8 cellular contexts compared by ENCODE assay signal in genomic region chr1:116418091-116418830, GRCh38. TPM values are rescaled to one million over a fixed set of nuclear protein-coding genes. Genes with fewer than 3 reads are reported as not detected.
DNase-seq lines count a peak whose midpoint lies in the region; ATAC-seq, FAIRE-seq and TF ChIP-seq lines count a peak whose summit lies in the region.

No MANE protein-coding gene starts in this region.

- peak overlapping the region; percentile 82 for H3K27ac Mint-ChIP-seq in astrocyte (ENCODE audit: unreplicated experiment)

- peak overlapping the region; percentile 89 for H3K9ac ChIP-seq in astrocyte (ENCODE audit: low read length)

- peak; percentile 92 for TF ChIP-seq POLR2A in GM12891 (IDR thresholded peaks at IDR 0.05; ENCODE audit: low read depth, low read length)

- H3K27me3 Mint-ChIP-seq in astrocyte (ENCODE audit: low read depth, unreplicated experiment): no peaks in the 10 kb centered on the region

- peak overlapping the region; percentile 86 for H3K4me3 Mint-ChIP-seq in astrocyte (ENCODE audit: unreplicated experiment)

- ATAC-seq in HG02642 (IDR thresholded peaks at IDR 0.05; ENCODE audit: poor library complexity, unreplicated experiment): peak; percentile 93

- no peaks in the 10 kb centered on the region for H3K36me3 Mint-ChIP-seq in astrocyte (ENCODE audit: low read depth, unreplicated experiment)

- no peaks in the 10 kb centered on the region for H3K36me3 ChIP-seq in astrocyte (ENCODE audit: insufficient read depth, low read length)

- H3K9me3 ChIP-seq in astrocyte (ENCODE audit: insufficient read depth, low read depth, low read length): no peaks in the 10 kb centered on the region

- H2AFZ ChIP-seq in astrocyte (ENCODE audit: low read depth, low read length): peak overlapping the region; percentile 94

- peaks cover 24% of the 10 kb centered on the region for H3K4me1 Mint-ChIP-seq in astrocyte (ENCODE audit: low read depth, unreplicated experiment)

- H3K27ac ChIP-seq in astrocyte (ENCODE audit: low read depth, low read length): peak overlapping the region; percentile 39

- H3K27me3 ChIP-seq in astrocyte (ENCODE audit: insufficient read depth, low read length): no peaks in the 10 kb centered on the region

- H3K4me1 ChIP-seq in astrocyte (ENCODE audit: insufficient read depth, low read length): peaks cover 4% of the 10 kb centered on the region

- TF ChIP-seq CTCF in astrocyte (IDR thresholded peaks at IDR 0.05; ENCODE audit: insufficient read depth, low read depth, low read length) (no peak), retinal pigment epithelial cell (conservative IDR thresholded peaks at IDR 0.05; ENCODE audit: low read depth, low read length) (no peak)

- peak overlapping the region; percentile 92 for H3K4me2 ChIP-seq in astrocyte (ENCODE audit: low read length)

- DNase-seq in GM12891 (ENCODE audit: insufficient read length, low spot score): peak; percentile 71
- DNase-seq in NCI-H128 (lab: John Stamatoyannopoulos, UW; ENCODE audit: unreplicated experiment): peak; percentile 65
- DNase-seq in T-helper 2 cell: peak; percentile 68 to 96 (median 82)
- peak; percentile 73 for DNase-seq in astrocyte (ENCODE audit: low read depth)
- peak in 50 of 51 donors; percentile 21 to 84 (median 66) for DNase-seq in hypothalamus (lab: John Stamatoyannopoulos, UW)
- DNase-seq in retinal pigment epithelial cell (ENCODE audit: low read depth): peak; percentile 27
- DNase-seq in COLO829 (ENCODE audit: low spot score): no peak

- no peaks in the 10 kb centered on the region for H3K79me2 ChIP-seq in astrocyte (ENCODE audit: insufficient read depth, low read length)

- H4K20me1 ChIP-seq in astrocyte (ENCODE audit: insufficient read depth, low read length): no peaks in the 10 kb centered on the region

- FAIRE-seq in GM12891 (lab: Jason Lieb, UNC) (peak; percentile 94), astrocyte (lab: Jason Lieb, UNC) (no peak)

- H3K9me3 Mint-ChIP-seq in astrocyte (ENCODE audit: unreplicated experiment): no peaks in the 10 kb centered on the region

- peak overlapping the region; percentile 81 for H3K4me3 ChIP-seq in astrocyte (ENCODE audit: insufficient read depth, low read depth, low read length)
- peak overlapping the region; percentile 77 for H3K4me3 ChIP-seq in retinal pigment epithelial cell (ENCODE audit: low read length)

TF ChIP-seq in GM12891, 5 proteins besides CTCF, POLR2A, EP300 and RAD21:
- TF ChIP-seq POU2F2 (IDR thresholded peaks at IDR 0.05; ENCODE audit: low read depth, low read length) (peak; percentile 90), POLR2AphosphoS5 (IDR thresholded peaks at IDR 0.05; ENCODE audit: low read depth, low read length) (peak; percentile 93), PAX5 (IDR thresholded peaks at IDR 0.05; ENCODE audit: insufficient read depth, low read length, severe bottlenecking) (no peak), TAF1 (IDR thresholded peaks at IDR 0.05; ENCODE audit: low read depth, low read length) (peak; percentile 82), SPI1 (IDR thresholded peaks at IDR 0.05; ENCODE audit: low read depth, low read length) (no peak)

RNA-seq across cellular contexts. Expression of gene ATP1A1, which starts 45.2 kb away (rescaled TPM):
- polyA plus RNA-seq in GM12891 (2012; ENCODE audit: low read depth, missing spikeins): 209 TPM
- 317 and 328 TPM in 2 replicates for total RNA-seq in astrocyte
